Comparison of ENCODE assay signal across 1 cellular context in genomic region chr7:107041097-107041496, GRCh38.
TF ChIP-seq lines count a peak whose summit lies in the region.

No MANE protein-coding gene starts in this region.

TF ChIP-seq in H1, 55 proteins besides CTCF, POLR2A, EP300 and RAD21 (continued from another document):
- no peak for TF ChIP-seq CHD7 (IDR thresholded peaks at IDR 0.05; ENCODE audit: insufficient replicate concordance, low read length)
- no peak for TF ChIP-seq PHF8 (conservative IDR thresholded peaks at IDR 0.05; ENCODE audit: low read depth, low read length)
